Comparison of ENCODE assay signal across 8 cellular contexts in genomic region chr6:110813813-110814487, GRCh38. TPM values are rescaled to one million over a fixed set of nuclear protein-coding genes. Genes with fewer than 3 reads are reported as not detected.
DNase-seq lines count a peak whose midpoint lies in the region; ATAC-seq and TF ChIP-seq lines count a peak whose summit lies in the region.

No MANE protein-coding gene starts in this region.

- no peak for TF ChIP-seq EP300 in esophagus muscularis mucosa (IDR thresholded peaks at IDR 0.05)

- H3K9me3 Mint-ChIP-seq in CD8-positive, alpha-beta T cell = no peaks in the 10 kb centered on the region
- no peaks in the 10 kb centered on the region; a peak in 1 of 5 replicates for H3K9me3 Mint-ChIP-seq in H9

- H4K5ac ChIP-seq in H9 (ENCODE audit: insufficient read length, low read depth, low read length) = no peak overlapping the region

- H3K36me3 ChIP-seq in CD8-positive, alpha-beta T cell (ENCODE audit: insufficient read depth, low read length) = no peaks in the 10 kb centered on the region
- H3K36me3 ChIP-seq in SU-DHL-6 (ENCODE audit: low read length) (0 out of 2 replicates have a peak, but pooled peaks cover 6% of the 10 kb centered on the region), esophagus muscularis mucosa (no peaks in the 10 kb centered on the region), neuronal stem cell (replicated peaks in 1 of 2; ENCODE audit: control insufficient read depth in 2 of 2, insufficient read depth in 2 of 2, low read length in 2 of 2) (peaks cover 0 to 6% of the 10 kb centered on the region in 2 donors)

- no peak overlapping the region for H2BK12ac ChIP-seq in H9 (ENCODE audit: insufficient read length, low read depth, low read length)
- no peak overlapping the region for H2BK12ac ChIP-seq in neuronal stem cell (ENCODE audit: low read length)

- H3K14ac ChIP-seq in H9 (ENCODE audit: insufficient read depth, low read length) = no peak overlapping the region
- H3K14ac ChIP-seq in neuronal stem cell (ENCODE audit: low read length) = peak overlapping the region; percentile 47

- POLR2A ChIA-PET in CD8-positive, alpha-beta T cell (lab: Charles Lee) = interaction anchor here (1.6 to 4.7 kb wide), 4 partner anchors 61 to 253 kb away, joined by 3 to 298 read pairs (median 20); partner anchors contain the start of genes AMD1 and GTF3C6

- intact Hi-C loops in CD8-positive, alpha-beta T cell (cut with DNase I, micrococcal nuclease) = loop anchor here (2.0 to 10.0 kb wide), 7 partner anchors 131 to 1719 kb away; partner anchors contain the start of genes CEP57L1 (in 1 of the 2), PPIL6 (in 1 of the 2), REV3L (in 1 of the 2) and SESN1 (in 1 of the 2)
- intact Hi-C loops in esophagus muscularis mucosa (cut with DNase I) (loop anchor here (2.0 to 5.0 kb wide), 2 partner anchors 61 to 132 kb away; partner anchors contain the start of gene AMD1), sciatic nerve (cut with DNase I) (loop anchor here (1.0 kb wide), 1 partner anchor 60 kb away; the partner anchor contains the start of gene AMD1)

- H3K9ac ChIP-seq in H9 (ENCODE audit: extremely low read depth, insufficient read length, low read length) (peak overlapping the region; percentile 63), SU-DHL-6 (ENCODE audit: low read length) (peak overlapping the region; percentile 89), neuronal stem cell (ENCODE audit: low read depth, low read length, poor library complexity) (peak overlapping the region; percentile 99)

- WGBS in H9 (ENCODE audit: extremely low coverage, insufficient read length, low lambda C conversion rate) = no CpG with 5 or more reads among the region's 20 CpGs
- 14% methylated on average over 19 of the region's 20 CpGs for WGBS in esophagus muscularis mucosa
- WGBS in neuronal stem cell (ENCODE audit: extremely low coverage in 2 of 2, insufficient read length in 2 of 2, insufficient replicate concordance in 1 of 2), 2 donors = no CpG with 5 or more reads among the region's 20 CpGs

- H3K56ac ChIP-seq in H9 (ENCODE audit: insufficient read length, low read depth, low read length) = no peak overlapping the region

- peak overlapping the region; percentile 87 for H3K27ac Mint-ChIP-seq in CD8-positive, alpha-beta T cell
- H3K27ac Mint-ChIP-seq in H9 = peak overlapping the region; percentile 30 to 97 (median 74); a peak in 4 of 7 replicates

- TF ChIP-seq POLR2A in esophagus muscularis mucosa (IDR thresholded peaks at IDR 0.05; ENCODE audit: low read depth) = no peak

- no peak for DNase-seq in CD8-positive, alpha-beta T cell
- DNase-seq in H9 (no peak), esophagus muscularis mucosa (ENCODE audit: extremely low spot score) (no peak), neuronal stem cell (ENCODE audit: low spot score) (peak; percentile 27), ureter (ENCODE audit: low spot score) (no peak), sciatic nerve (ENCODE audit: low spot score) (no peak)
- no peak for DNase-seq in activated CD8-positive, alpha-beta memory T cell treated with anti-CD3 and anti-CD28 coated beads, Interleukin-2, amount 50 U/mL, for 4 hours

- H3K4me3 Mint-ChIP-seq in CD8-positive, alpha-beta T cell = peak overlapping the region; percentile 89
- peak overlapping the region; percentile 97 for H3K4me3 Mint-ChIP-seq in H9

- no peak for TF ChIP-seq CTCF in CD8-positive, alpha-beta T cell (IDR thresholded peaks at IDR 0.05)
- no peak for TF ChIP-seq CTCF in H9 (conservative IDR thresholded peaks at IDR 0.05)
- TF ChIP-seq CTCF in SU-DHL-6 (IDR thresholded peaks at IDR 0.05; ENCODE audit: insufficient read depth, low read length, poor library complexity, severe bottlenecking) = no peak
- no peak for TF ChIP-seq CTCF in esophagus muscularis mucosa (IDR thresholded peaks at IDR 0.05)

- peaks cover 11% of the 10 kb centered on the region for H3K36me3 Mint-ChIP-seq in CD8-positive, alpha-beta T cell
- H3K36me3 Mint-ChIP-seq in H9 (ENCODE audit: insufficient read depth in 1 of 3, low read depth in 3 of 3) = peaks cover 0 to 2% (median 0%) of the 10 kb centered on the region in 3 experiments; a peak in 2 of 7 replicates

- H3K23ac ChIP-seq in H9 (ENCODE audit: insufficient read length, low read depth, low read length) = no peak overlapping the region
- H3K23ac ChIP-seq in neuronal stem cell (ENCODE audit: low read depth, low read length, poor library complexity) = peak overlapping the region; percentile 99

- CTCF ChIA-PET in CD8-positive, alpha-beta T cell (lab: Charles Lee) = interaction anchor here (0.6 to 3.4 kb wide), 2 partner anchors 65 to 132 kb away, joined by 3 to 22 read pairs; no protein-coding TSS in a partner anchor

- H3K4me1 ChIP-seq in CD8-positive, alpha-beta T cell (ENCODE audit: insufficient read depth, low read length) = peaks cover 15% of the 10 kb centered on the region
- H3K4me1 ChIP-seq in H9 (ENCODE audit: insufficient read depth, low read length) = no peaks in the 10 kb centered on the region
- H3K4me1 ChIP-seq in esophagus muscularis mucosa = peaks cover 14 to 20% (median 19%) of the 10 kb centered on the region in 4 donors
- H3K4me1 ChIP-seq in neuronal stem cell (ENCODE audit: control insufficient read depth in 2 of 2, insufficient read depth in 1 of 2, low read depth in 1 of 2, low read length in 2 of 2) = peaks cover 3% of the 10 kb centered on the region in 2 donors

- H4K8ac ChIP-seq in H9 (replicated peaks; ENCODE audit: insufficient read length, low read depth, low read length) = no peak overlapping the region
- no peak overlapping the region for H4K8ac ChIP-seq in neuronal stem cell (ENCODE audit: low read depth, low read length)

- no peaks in the 10 kb centered on the region for H3K79me1 ChIP-seq in H9 (ENCODE audit: insufficient read depth, low read depth, low read length, poor library complexity, severe bottlenecking)
- peaks cover 2% of the 10 kb centered on the region for H3K79me1 ChIP-seq in neuronal stem cell (ENCODE audit: low read depth, low read length)

- no peak overlapping the region for H3T11ph ChIP-seq in H9 (ENCODE audit: low read length)

- no peaks in the 10 kb centered on the region for H3K27me3 ChIP-seq in CD8-positive, alpha-beta T cell (ENCODE audit: insufficient read depth, low read length)
- H3K27me3 ChIP-seq in H9 (ENCODE audit: insufficient read depth, low read length) (no peaks in the 10 kb centered on the region), SU-DHL-6 (ENCODE audit: low read length) (no peaks in the 10 kb centered on the region), esophagus muscularis mucosa (no peaks in the 10 kb centered on the region), neuronal stem cell (ENCODE audit: control insufficient read depth in 3 of 3, insufficient read depth in 3 of 3, low read depth in 1 of 3, low read length in 3 of 3) (no peaks in the 10 kb centered on the region)

- H3K23me2 ChIP-seq in H9 (ENCODE audit: insufficient read length, low read depth, low read length, poor library complexity, severe bottlenecking) = peaks cover 6% of the 10 kb centered on the region

- H3K27ac ChIP-seq in CD8-positive, alpha-beta T cell (ENCODE audit: low read depth, low read length) = peak overlapping the region; percentile 88
- H3K27ac ChIP-seq in H9 (ENCODE audit: insufficient read length, low read depth, low read length) (no peak overlapping the region), SU-DHL-6 (ENCODE audit: low read depth, low read length) (peak overlapping the region; percentile 84), esophagus muscularis mucosa (replicated peaks in 1 of 4) (peak overlapping the region; percentile 94 to 98 (median 96)), neuronal stem cell (replicated peaks; ENCODE audit: low read length) (no peak overlapping the region)

- H2AFZ ChIP-seq in H9 (ENCODE audit: low read length) = no peak overlapping the region
- peak overlapping the region; percentile 72 for H2AFZ ChIP-seq in SU-DHL-6 (ENCODE audit: low read depth, low read length, severe bottlenecking)
- peak overlapping the region; percentile 84 for H2AFZ ChIP-seq in neuronal stem cell (ENCODE audit: low read length)

- H3K27me3 Mint-ChIP-seq in CD8-positive, alpha-beta T cell (ENCODE audit: low read depth) = no peaks in the 10 kb centered on the region
- H3K27me3 Mint-ChIP-seq in H9 (ENCODE audit: low read depth) = no peaks in the 10 kb centered on the region

- H3K9me2 ChIP-seq in SU-DHL-6 (replicated peaks; ENCODE audit: insufficient read depth, low read length) = no peaks in the 10 kb centered on the region

- H3K4me2 ChIP-seq in H9 (ENCODE audit: insufficient read depth, insufficient read length, low read length) (peak overlapping the region; percentile 96), SU-DHL-6 (ENCODE audit: low read depth, low read length, poor library complexity, severe bottlenecking) (peak overlapping the region; percentile 80), neuronal stem cell (ENCODE audit: insufficient read depth, low read length, poor library complexity, severe bottlenecking) (peak overlapping the region; percentile 69)

- H3K9me3 ChIP-seq in CD8-positive, alpha-beta T cell (ENCODE audit: low read length) = no peaks in the 10 kb centered on the region
- H3K9me3 ChIP-seq in H9 (ENCODE audit: control insufficient read depth, low read depth, low read length) (no peaks in the 10 kb centered on the region), SU-DHL-6 (ENCODE audit: insufficient read depth, low read length) (peaks cover 4% of the 10 kb centered on the region; the same call in 1 of the 2 replicates), esophagus muscularis mucosa (no peaks in the 10 kb centered on the region), neuronal stem cell (replicated peaks in 1 of 2; ENCODE audit: control insufficient read depth in 2 of 2, insufficient read depth in 1 of 2, low read depth in 1 of 2, low read length in 2 of 2) (peaks cover 0 to 16% of the 10 kb centered on the region in 2 donors)

- no peaks in the 10 kb centered on the region for H4K20me1 ChIP-seq in H9 (ENCODE audit: control insufficient read depth, insufficient read depth, insufficient read length)
- H4K20me1 ChIP-seq in SU-DHL-6 (ENCODE audit: low read depth, low read length) = peaks cover 12% of the 10 kb centered on the region

- H2AK5ac ChIP-seq in H9 (ENCODE audit: insufficient read length, low read length) (no peak overlapping the region), neuronal stem cell (ENCODE audit: low read depth, low read length) (peak overlapping the region; percentile 83)

- H3K4me1 Mint-ChIP-seq in CD8-positive, alpha-beta T cell (ENCODE audit: low read depth) = peaks cover 24% of the 10 kb centered on the region
- peaks cover 14 to 16% of the 10 kb centered on the region in 2 experiments for H3K4me1 Mint-ChIP-seq in H9

- no peak overlapping the region for H3K4ac ChIP-seq in H9 (ENCODE audit: low read depth, low read length)
- H3K4ac ChIP-seq in neuronal stem cell (ENCODE audit: low read length) = no peak overlapping the region

- H2BK5ac ChIP-seq in H9 (ENCODE audit: insufficient read length, low read length) (no peak overlapping the region), neuronal stem cell (ENCODE audit: low read length) (peak overlapping the region; percentile 91)

- no peak for ATAC-seq in CD8-positive, alpha-beta T cell
- ATAC-seq in sciatic nerve = no peak

- H3F3A ChIP-seq in SU-DHL-6 (ENCODE audit: insufficient read depth) = peaks cover 31% of the 10 kb centered on the region

- H3K79me2 ChIP-seq in H9 (ENCODE audit: insufficient read depth, low read length) = peaks cover 6% of the 10 kb centered on the region; the same call in 1 of the 2 replicates
- peaks cover 60% of the 10 kb centered on the region for H3K79me2 ChIP-seq in SU-DHL-6 (ENCODE audit: insufficient read depth, low read length)

- H3K18ac ChIP-seq in H9 (ENCODE audit: insufficient read length, low read depth, low read length) = no peak overlapping the region
- H3K18ac ChIP-seq in neuronal stem cell (ENCODE audit: low read length) = peak overlapping the region; percentile 100

- H3K4me3 ChIP-seq in CD8-positive, alpha-beta T cell (ENCODE audit: low read depth, low read length) = peak overlapping the region; percentile 83
- H3K4me3 ChIP-seq in SU-DHL-6 (ENCODE audit: insufficient read depth, low read length, poor library complexity, severe bottlenecking) (peak overlapping the region; percentile 67), esophagus muscularis mucosa (peak overlapping the region; percentile 85 to 99 (median 93)), neuronal stem cell (ENCODE audit: low read length in 2 of 2) (peak overlapping the region; percentile 63 to 89)

- H2BK15ac ChIP-seq in H9 (ENCODE audit: low read depth, low read length) (no peak overlapping the region), neuronal stem cell (ENCODE audit: low read length) (peak overlapping the region; percentile 97)

- H2BK20ac ChIP-seq in H9 (ENCODE audit: low read depth, low read length, poor library complexity, severe bottlenecking) = no peak overlapping the region

- H2BK120ac ChIP-seq in H9 (ENCODE audit: low read depth, low read length, poor library complexity, severe bottlenecking) (no peak overlapping the region), neuronal stem cell (ENCODE audit: low read depth, low read length) (no peak overlapping the region)

- no peak overlapping the region for H4K91ac ChIP-seq in H9 (ENCODE audit: insufficient read length, low read depth, low read length)
- H4K91ac ChIP-seq in neuronal stem cell (ENCODE audit: low read depth, low read length, poor library complexity) = no peak overlapping the region

RNA-seq across cellular contexts. Expression of gene CDK19, which starts 1.3 kb away (rescaled TPM):
- total RNA-seq in CD8-positive, alpha-beta T cell = 1 to 10 TPM; 4.9 to 5.0 TPM
- total RNA-seq in H9 (2021) = 6.6 and 7.0 TPM in 2 replicates
- 10 to 100 TPM; 12.0 to 15.0 (median 13.6) TPM for total RNA-seq in esophagus muscularis mucosa
- polyA plus RNA-seq in neuronal stem cell (2013, experiment 1 of 2) = 18.7 TPM
- 19.5 TPM for polyA plus RNA-seq in neuronal stem cell (2013, experiment 2 of 2)
- 12.4 TPM for total RNA-seq in ureter
- 41.7 TPM for total RNA-seq in sciatic nerve

Comparison
In these comparisons a context has a peak if more than half of its experiments do, and no peak if none do; other contexts are left out.
1. H3K27ac ChIP-seq: peak in CD8-positive, alpha-beta T cell (single experiment), SU-DHL-6 (single experiment) and esophagus muscularis mucosa (4 of 4); none in H9 (single experiment) and neuronal stem cell (single experiment).
2. Peak in every context shown above with its lines, with median percentiles within 50 percentile points of each other: H3K4me3 ChIP-seq, H3K4me2 ChIP-seq and H3K9ac ChIP-seq.